Comparison of ENCODE assay signal across 1 cellular context in the genomic region with DNA sequence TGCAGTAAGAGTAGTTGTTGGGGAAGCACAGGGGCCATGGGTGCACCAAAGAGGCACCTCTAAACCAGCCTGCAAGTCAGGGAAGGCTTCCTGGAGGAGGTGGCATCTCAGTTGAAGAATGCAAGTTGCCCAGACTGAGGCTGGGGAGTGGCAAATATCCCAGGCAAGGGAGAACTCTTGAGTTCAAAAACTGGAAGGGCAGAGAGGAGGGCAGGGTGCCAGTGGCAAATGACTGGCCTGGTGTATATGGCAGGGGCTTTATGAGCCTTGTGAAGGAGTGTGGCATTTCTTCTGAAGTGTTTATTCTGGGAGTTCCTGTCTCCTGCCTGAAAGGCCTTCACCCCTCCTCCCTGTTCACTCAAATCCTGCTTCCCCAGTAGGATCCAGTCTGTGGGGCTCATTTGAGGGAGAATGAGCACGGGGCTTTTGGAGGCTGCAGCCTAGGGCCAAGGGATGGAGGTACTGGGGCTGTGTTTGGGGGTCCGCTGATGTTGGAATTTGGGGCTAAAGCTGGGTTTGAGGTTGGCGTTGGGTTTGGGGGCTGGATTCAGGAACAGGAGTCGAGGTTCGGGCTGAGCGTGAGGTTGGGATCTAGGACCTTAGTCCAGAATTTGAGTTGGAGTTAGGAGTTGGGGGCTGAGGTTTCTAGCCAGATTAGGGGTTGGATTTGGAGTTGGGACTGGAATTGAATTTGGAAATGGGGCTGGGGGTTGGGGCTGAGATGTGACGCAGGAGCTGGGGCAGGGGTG.
TF ChIP-seq lines count a peak whose summit lies in the region.

A gene (plus strand): TSS at position 357 of the 749 bp plus-strand sequence. CDS start 2,740 bp downstream, outside the sequence.

TF ChIP-seq in H1, 55 proteins besides CTCF, POLR2A, EP300 and RAD21 (continued from another document):
- TF ChIP-seq SAP30 (IDR thresholded peaks at IDR 0.05; ENCODE audit: insufficient read depth, insufficient replicate concordance, low read length) (no peak), TEAD4 (IDR thresholded peaks at IDR 0.05; ENCODE audit: low read depth, low read length) (no peak), JUND (IDR thresholded peaks at IDR 0.05; ENCODE audit: low read length) (no peak), SP4 (IDR thresholded peaks at IDR 0.05; ENCODE audit: low read length) (no peak), RFX5 (IDR thresholded peaks at IDR 0.05; ENCODE audit: borderline replicate concordance, low read depth, low read length) (no peak), CHD2 (IDR thresholded peaks at IDR 0.05; ENCODE audit: low read length) (no peak), TAF1 (IDR thresholded peaks at IDR 0.05; ENCODE audit: low read depth, low read length) (no peak), SRF (IDR thresholded peaks at IDR 0.05; ENCODE audit: low read depth, low read length) (no peak), BRCA1 (IDR thresholded peaks at IDR 0.05; ENCODE audit: low read depth, low read length) (no peak)
- TF ChIP-seq, protein P1, sequence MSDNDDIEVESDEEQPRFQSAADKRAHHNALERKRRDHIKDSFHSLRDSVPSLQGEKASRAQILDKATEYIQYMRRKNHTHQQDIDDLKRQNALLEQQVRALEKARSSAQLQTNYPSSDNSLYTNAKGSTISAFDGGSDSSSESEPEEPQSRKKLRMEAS (IDR thresholded peaks at IDR 0.05), result no peak
